In the genomic region with DNA sequence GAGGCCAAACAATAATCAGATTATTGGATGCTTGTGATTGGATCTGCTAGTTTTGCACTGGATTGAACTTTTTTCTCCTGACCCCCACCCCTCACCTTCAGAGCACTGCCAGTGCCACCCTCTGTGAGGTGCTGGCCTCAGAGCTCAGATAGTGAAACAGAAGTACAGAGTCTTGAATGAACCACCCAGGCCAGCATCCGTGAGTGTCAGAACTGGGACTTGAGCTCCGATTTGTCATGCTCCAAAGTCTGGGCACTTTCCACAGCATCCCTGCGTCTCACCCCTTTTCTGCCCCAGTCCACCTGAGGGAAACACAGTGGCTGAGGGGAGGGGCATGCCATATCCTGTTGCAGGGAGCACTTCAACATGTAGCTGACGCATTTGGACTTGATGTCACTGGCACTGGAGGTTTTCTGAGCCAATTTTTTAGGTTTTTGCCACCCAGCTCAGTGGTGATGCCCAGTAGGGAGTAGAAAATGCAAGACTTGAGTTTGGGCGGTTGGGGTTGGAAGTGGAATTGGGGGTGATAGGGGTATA, we compare ENCODE assay signal across 16 cellular contexts. TPM values are rescaled to one million over a fixed set of nuclear protein-coding genes. Genes with fewer than 3 reads are reported as not detected.
"Had no signal": no experiment of that assay in that cellular context is flagged by ENCODE, and none has a peak within 500 bp of the region (broad histone marks: within the 10 kb centered on the region; RNA-seq: fewer than 3 reads in every experiment).

No MANE protein-coding gene starts in this region.

- H3K9me3 ChIP-seq: body of pancreas, sigmoid colon, SJCRH30, stomach, thoracic aorta had no signal

- H3K4me1 ChIP-seq: sigmoid colon, SJCRH30 had no signal

- ATAC-seq: body of pancreas; effector memory CD8-positive, alpha-beta T cell had no signal

- H3K27me3 ChIP-seq: body of pancreas, sigmoid colon, SJCRH30 had no signal

- H3K9me3 Mint-ChIP-seq: central memory CD8-positive, alpha-beta T cell; effector memory CD8-positive, alpha-beta T cell had no signal

- H3K36me3 ChIP-seq: sigmoid colon, SJCRH30, stomach, thoracic aorta had no signal

- H3K27ac ChIP-seq: body of pancreas, sigmoid colon, SJCRH30, stomach, thoracic aorta, VCaP had no signal

- H3K4me3 ChIP-seq: body of pancreas, sigmoid colon, SJCRH30, stomach, thoracic aorta had no signal

- H3K27me3 Mint-ChIP-seq: central memory CD8-positive, alpha-beta T cell; effector memory CD8-positive, alpha-beta T cell had no signal

- H3K4me3 Mint-ChIP-seq: central memory CD8-positive, alpha-beta T cell; effector memory CD8-positive, alpha-beta T cell had no signal

- DNase-seq: activated CD8-positive, alpha-beta memory T cell treated with anti-CD3 and anti-CD28 coated beads, Interleukin-2, amount 50 U/mL, for 48 hours; activated gamma-delta T cell treated with Interleukin-2 at 50 U/mL for 16 hours; amniotic stem cell; body of pancreas; effector memory CD8-positive, alpha-beta T cell; sigmoid colon; SJCRH30; stimulated activated CD4-positive, alpha-beta T cell treated with anti-CD3 and anti-CD28 coated beads, Interleukin-2, amount 100 ng/mL, for 48 hours; stomach; SW 1271; T1000 had no signal

RNA-seq across cellular contexts. Expression of gene SMPD3, which starts 47.3 kb away (rescaled TPM):
- total RNA-seq: epithelial cell of proximal tubule, osteocyte had no signal
